Comparison of ENCODE assay signal across 8 cellular contexts in genomic region chrX:75522565-75523411, GRCh38. TPM values are rescaled to one million over a fixed set of nuclear protein-coding genes. Genes with fewer than 3 reads are reported as not detected.
DNase-seq lines count a peak whose midpoint lies in the region; ATAC-seq and TF ChIP-seq lines count a peak whose summit lies in the region.

ZDHHC15 (minus strand) TSS chrX:75523037; CDS start chrX:75523024, 13 bp downstream.

- no peaks in the 10 kb centered on the region for H3K36me3 Mint-ChIP-seq in activated naive CD4-positive, alpha-beta T cell treated with anti-CD3 and anti-CD28 coated beads, Interleukin-2, amount 50 U/mL, for 24 hours
- no peaks in the 10 kb centered on the region for H3K36me3 Mint-ChIP-seq in osteocyte (ENCODE audit: unreplicated experiment)

- H3K4me3 Mint-ChIP-seq in activated naive CD4-positive, alpha-beta T cell treated with anti-CD3 and anti-CD28 coated beads, Interleukin-2, amount 50 U/mL, for 24 hours: peak within 1 kb of the TSS; percentile 90
- H3K4me3 Mint-ChIP-seq in osteocyte (ENCODE audit: unreplicated experiment): peak within 1 kb of the TSS; percentile 57

- H3K4me1 ChIP-seq in Panc1 (ENCODE audit: control insufficient read depth, insufficient read depth, low read length): no peaks in the 10 kb centered on the region
- H3K4me1 ChIP-seq in cardiac muscle cell (ENCODE audit: low read depth): no peaks in the 10 kb centered on the region
- peaks cover 0 to 7% (median 0%) of the 10 kb centered on the region in 4 donors for H3K4me1 ChIP-seq in tibial nerve

- peak within 1 kb of the TSS; percentile 79 for H3K27ac Mint-ChIP-seq in activated naive CD4-positive, alpha-beta T cell treated with anti-CD3 and anti-CD28 coated beads, Interleukin-2, amount 50 U/mL, for 24 hours
- H3K27ac Mint-ChIP-seq in osteocyte (ENCODE audit: unreplicated experiment): no peak within 1 kb of the TSS

- TF ChIP-seq POLR2A in tibial nerve (IDR thresholded peaks at IDR 0.05): no peak

- no peaks in the 10 kb centered on the region for H3K9me3 ChIP-seq in Panc1 (ENCODE audit: control insufficient read depth, insufficient read depth, low read depth, low read length)
- H3K9me3 ChIP-seq in cardiac muscle cell (ENCODE audit: low read depth): no peaks in the 10 kb centered on the region
- H3K9me3 ChIP-seq in tibial nerve: no peaks in the 10 kb centered on the region

- TF ChIP-seq CTCF in Panc1 (IDR thresholded peaks at IDR 0.05) (no peak), cardiac muscle cell (IDR thresholded peaks at IDR 0.05; ENCODE audit: low read depth, low read length) (no peak), osteocyte (IDR thresholded peaks at IDR 0.05) (no peak), tibial nerve (IDR thresholded peaks at IDR 0.05) (no peak)

- in situ Hi-C loops in Panc1 (cut with HindIII; ENCODE audit: low pct_unique_long_range_greater_than_20kb, low sequenced_read_pairs): no loop called here

- 3 to 43% methylated on average over 10 to 26 of the region's 43 CpGs for WGBS in tibial nerve, 2 donors

- no TSS peak for BruUV-seq in Panc1 (replicated peaks; lab: Mats Ljungman, UMichigan)

- TF ChIP-seq EP300 in tibial nerve (IDR thresholded peaks at IDR 0.05): peak in 1 of 2 donors; percentile 37

- peaks cover 28% of the 10 kb centered on the region for H3K4me1 Mint-ChIP-seq in activated naive CD4-positive, alpha-beta T cell treated with anti-CD3 and anti-CD28 coated beads, Interleukin-2, amount 50 U/mL, for 24 hours
- H3K4me1 Mint-ChIP-seq in osteocyte (ENCODE audit: unreplicated experiment): no peaks in the 10 kb centered on the region

- H3K27me3 ChIP-seq in Panc1 (ENCODE audit: control insufficient read depth, insufficient read depth, low read length) (no peaks in the 10 kb centered on the region), cardiac muscle cell (no peaks in the 10 kb centered on the region), tibial nerve (no peaks in the 10 kb centered on the region)

- POLR2A ChIA-PET in Panc1 (lab: Charles Lee): no interaction called here

- no peak for DNase-seq in Panc1 (ENCODE audit: low read depth, low spot score)
- DNase-seq in cardiac muscle cell (ENCODE audit: low read depth in 1 of 2, low spot score in 1 of 2): peak; percentile 0 to 72
- no peak for DNase-seq in osteocyte (ENCODE audit: extremely low spot score, unreplicated experiment)
- peak; percentile 11 to 14 for DNase-seq in tibial nerve (ENCODE audit: low spot score in 2 of 2)

- no peak within 1 kb of the TSS for H3K27ac ChIP-seq in Panc1 (ENCODE audit: low read length)
- peak within 1 kb of the TSS; percentile 56 for H3K27ac ChIP-seq in cardiac muscle cell
- peak within 1 kb of the TSS in 3 of 4 donors; percentile 53 to 82 (median 57) for H3K27ac ChIP-seq in tibial nerve

- ATAC-seq in GM19372 (IDR thresholded peaks at IDR 0.05; ENCODE audit: low read depth, unreplicated experiment): peak; percentile 84
- peak; percentile 93 for ATAC-seq in Panc1
- ATAC-seq in GM18907 (IDR thresholded peaks at IDR 0.05; ENCODE audit: unreplicated experiment): no peak
- no peak for ATAC-seq in HG03095 (IDR thresholded peaks at IDR 0.05; ENCODE audit: unreplicated experiment)

- H3K9me3 Mint-ChIP-seq in activated naive CD4-positive, alpha-beta T cell treated with anti-CD3 and anti-CD28 coated beads, Interleukin-2, amount 50 U/mL, for 24 hours: no peaks in the 10 kb centered on the region
- peaks cover 50% of the 10 kb centered on the region for H3K9me3 Mint-ChIP-seq in osteocyte (ENCODE audit: unreplicated experiment)

- H3K27me3 Mint-ChIP-seq in activated naive CD4-positive, alpha-beta T cell treated with anti-CD3 and anti-CD28 coated beads, Interleukin-2, amount 50 U/mL, for 24 hours: no peaks in the 10 kb centered on the region
- peaks cover 3% of the 10 kb centered on the region for H3K27me3 Mint-ChIP-seq in osteocyte (ENCODE audit: unreplicated experiment)

- CTCF ChIA-PET in Panc1 (lab: Charles Lee): no interaction called here

- H3K36me3 ChIP-seq in Panc1 (ENCODE audit: control insufficient read depth, insufficient read depth, low read length) (no peaks in the 10 kb centered on the region), cardiac muscle cell (no peaks in the 10 kb centered on the region), tibial nerve (no peaks in the 10 kb centered on the region)

- H3K4me3 ChIP-seq in Panc1 (ENCODE audit: low read depth in 2 of 2, low read length in 2 of 2): peak within 1 kb of the TSS; percentile 40 to 58
- peak within 1 kb of the TSS; percentile 35 for H3K4me3 ChIP-seq in cardiac muscle cell
- H3K4me3 ChIP-seq in tibial nerve: peak within 1 kb of the TSS; percentile 36 to 61 (median 42)

- intact Hi-C loops in Panc1 (cut with micrococcal nuclease; ENCODE audit: unreplicated experiment): no loop called here

RNA-seq across cellular contexts. Expression of gene ZDHHC15, which starts in this region (rescaled TPM):
- total RNA-seq in Panc1 (2021; ENCODE audit: unreplicated experiment): 0.05 TPM
- polyA plus RNA-seq in Panc1 (2012; ENCODE audit: insufficient read length): 0.06 TPM
- total RNA-seq in cardiac muscle cell: 2.0 and 2.9 TPM in 2 replicates
- polyA plus RNA-seq in cardiac muscle cell: 1.9 and 3.9 TPM in 2 replicates
- total RNA-seq in osteocyte: 0.08 and 0.13 TPM in 2 replicates
- 1 to 10 TPM; 2.1 to 4.4 (median 3.1) TPM for total RNA-seq in tibial nerve

Comparison
In these comparisons a context has a peak if more than half of its experiments do, and no peak if none do; other contexts are left out.
1. Peak in ATAC-seq and H3K4me3 ChIP-seq in Panc1; RNA of the gene not detected or under 1 TPM.
2. DNase-seq: peak in cardiac muscle cell (2 of 2) and tibial nerve (2 of 2); none in Panc1 (single experiment) and osteocyte (single experiment).
3. Peak in every context shown above with its lines, with median percentiles within 50 percentile points of each other: H3K4me3 ChIP-seq.